14 cellular contexts compared by ENCODE assay signal in the genomic region with DNA sequence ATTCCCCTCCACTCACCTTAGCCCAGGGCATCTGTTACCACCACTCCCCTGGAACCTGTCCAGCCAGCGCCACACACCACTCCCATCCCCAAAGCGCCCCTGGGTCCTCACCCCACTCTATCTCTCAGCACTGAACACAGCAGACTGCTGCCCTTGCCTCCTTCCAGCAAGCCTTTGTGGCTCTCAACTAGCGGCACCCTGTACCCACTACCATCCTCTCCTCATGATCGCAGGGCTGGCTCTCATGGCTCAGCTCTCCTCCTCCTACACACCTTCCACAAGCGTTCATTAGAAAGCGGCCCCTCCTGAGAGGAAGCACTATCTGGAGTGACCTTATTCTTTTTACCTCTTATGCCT. TPM values are rescaled to one million over a fixed set of nuclear protein-coding genes. Genes with fewer than 3 reads are reported as not detected.
DNase-seq lines count a peak whose midpoint lies in the region; ATAC-seq and TF ChIP-seq lines count a peak whose summit lies in the region.
"Had no signal": no experiment of that assay in that cellular context is flagged by ENCODE, and none has a peak within 500 bp of the region (broad histone marks: within the 10 kb centered on the region; RNA-seq: fewer than 3 reads in every experiment).

No MANE protein-coding gene starts in this region.

- POLR2A ChIA-PET in MCF 10A (lab: Yijun Ruan, JAX) (interaction anchor here (0.5 to 0.9 kb wide), 3 partner anchors 11 to 1651 kb away, joined by 3 to 4 read pairs (median 3); no protein-coding TSS in a partner anchor), WTC11 (lab: Charles Lee) (interaction anchor here (0.6 kb wide), 1 partner anchor 12 kb away, joined by 3 read pairs; no protein-coding TSS in a partner anchor)

- DNase-seq in mammary epithelial cell = no peak
- DNase-seq in MCF 10A (ENCODE audit: unreplicated experiment) = no peak
- no peak for DNase-seq in WTC11 (ENCODE audit: low spot score)
- DNase-seq in upper lobe of right lung = no peak
- DNase-seq in activated CD4-positive, CD25-positive, alpha-beta regulatory T cell treated with anti-CD3 and anti-CD28 coated beads, Interleukin-2, amount 50 U/mL, for 72 hours = no peak
- DNase-seq in iPS-NIHi7 (ENCODE audit: extremely low spot score) = no peak
- DNase-seq: Calu3; CD8-positive, alpha-beta T cell; NCI-H2227 treated with DMSO at 0.1 percent for 48 hours; NK-92 treated with Interleukin-12 subunit alpha and Interleukin-12 subunit beta, amount 100 ng/mL, for 24 hours; T-helper 1 cell had no signal

- H3K27me3 Mint-ChIP-seq in MCF 10A (ENCODE audit: insufficient read depth, unreplicated experiment) (peaks cover 12% of the 10 kb centered on the region), WTC11 (ENCODE audit: low read depth) (no peaks in the 10 kb centered on the region)

- H4K20me1 ChIP-seq in mammary epithelial cell (ENCODE audit: insufficient read depth, low read length) = no peaks in the 10 kb centered on the region
- H4K20me1 ChIP-seq: BLaER1 treated with 17β-estradiol and CSF1 and Interleukin-3, amounts not matched to agents 10 nM and 100 nM had no signal

- 18% methylated on average over 6 of the region's 6 CpGs for WGBS in mammary epithelial cell (ENCODE audit: low coverage, missing lambda C conversion rate)

- dilution Hi-C loops in mammary epithelial cell (cut with HindIII; ENCODE audit: low sequenced_read_pairs) = loop anchor here (25.0 kb wide), 1 partner anchor 1083 kb away; no protein-coding TSS in a partner anchor

- H3K4me3 Mint-ChIP-seq in MCF 10A (ENCODE audit: unreplicated experiment) = no peak overlapping the region
- no peak overlapping the region for H3K4me3 Mint-ChIP-seq in WTC11
- H3K4me3 Mint-ChIP-seq: CD8-positive, alpha-beta T cell had no signal

- H3K4me2 ChIP-seq in mammary epithelial cell (ENCODE audit: insufficient read depth, low read depth, low read length) = peak overlapping the region; percentile 12
- H3K4me2 ChIP-seq: BLaER1 treated with 17β-estradiol and CSF1 and Interleukin-3, amounts not matched to agents 10 nM and 100 nM had no signal

- peak overlapping the region; percentile 74 for H2AFZ ChIP-seq in mammary epithelial cell (ENCODE audit: low read depth, low read length)

- H3K4me1 Mint-ChIP-seq in MCF 10A (ENCODE audit: insufficient read depth, unreplicated experiment) (no peaks in the 10 kb centered on the region), WTC11 (peaks cover 16% of the 10 kb centered on the region)

- H3K79me2 ChIP-seq in mammary epithelial cell (ENCODE audit: insufficient read depth, low read length) = no peaks in the 10 kb centered on the region

- no peak overlapping the region for H3K27ac Mint-ChIP-seq in MCF 10A (ENCODE audit: low read depth, unreplicated experiment)
- H3K27ac Mint-ChIP-seq in WTC11 = peak overlapping the region; percentile 42; the same call in 1 of the 2 replicates
- H3K27ac Mint-ChIP-seq: CD8-positive, alpha-beta T cell had no signal

- no peak for TF ChIP-seq CTCF in mammary epithelial cell (conservative IDR thresholded peaks at IDR 0.05 in 1 of 2, IDR thresholded peaks at IDR 0.05 in 1 of 2; ENCODE audit: extremely low read depth in 1 of 2, insufficient read depth in 1 of 2, low read depth in 1 of 2, low read length in 2 of 2)
- TF ChIP-seq CTCF in MCF 10A (IDR thresholded peaks at IDR 0.05; ENCODE audit: unreplicated experiment) = no peak
- no peak for TF ChIP-seq CTCF in WTC11 (IDR thresholded peaks at IDR 0.05)
- no peak for TF ChIP-seq CTCF in upper lobe of right lung (IDR thresholded peaks at IDR 0.05)

- H3K27me3 ChIP-seq in mammary epithelial cell (ENCODE audit: insufficient read depth, low read length) (peaks cover 2% of the 10 kb centered on the region), upper lobe of right lung (peaks cover 10% of the 10 kb centered on the region)
- H3K27me3 ChIP-seq: BLaER1 treated with 17β-estradiol and CSF1 and Interleukin-3, amounts not matched to agents 10 nM and 100 nM had no signal

- H3K4me3 ChIP-seq in mammary epithelial cell (replicated peaks in 1 of 3; ENCODE audit: insufficient read depth in 1 of 3, low read depth in 2 of 3, low read length in 3 of 3) = no peak overlapping the region
- no peak overlapping the region for H3K4me3 ChIP-seq in upper lobe of right lung
- H3K4me3 ChIP-seq: BLaER1 treated with 17β-estradiol and CSF1 and Interleukin-3, amounts not matched to agents 10 nM and 100 nM had no signal

- H3K9me3 Mint-ChIP-seq in MCF 10A (ENCODE audit: unreplicated experiment) (no peaks in the 10 kb centered on the region), WTC11 (no peaks in the 10 kb centered on the region)
- H3K9me3 Mint-ChIP-seq: CD8-positive, alpha-beta T cell had no signal

- intact Hi-C loops in mammary epithelial cell (cut with micrococcal nuclease) (loop anchor here (5.0 kb wide), 1 partner anchor 1042 kb away; no protein-coding TSS in a partner anchor), MCF 10A (cut with micrococcal nuclease) (loop anchor here (5.0 to 10.0 kb wide), 2 partner anchors 859 to 1042 kb away; no protein-coding TSS in a partner anchor), upper lobe of right lung (cut with DNase I) (no loop called here)

- BruUV-seq in mammary epithelial cell (replicated peaks; lab: Mats Ljungman, UMichigan) (no TSS peak), MCF 10A (replicated peaks; lab: Mats Ljungman, UMichigan) (no TSS peak)

- CTCF ChIA-PET in mammary epithelial cell (lab: Charles Lee; ENCODE audit: low non-redundant PET) (interaction anchor here (0.6 kb wide), 1 partner anchor 268 kb away, joined by 3 read pairs; a partner anchor contains a TSS), MCF 10A (lab: Yijun Ruan, JAX) (interaction anchor here (0.5 to 6.5 kb wide), 22 partner anchors 10 to 1102 kb away, joined by 3 to 62 read pairs (median 3); no protein-coding TSS in a partner anchor), WTC11 (lab: Charles Lee) (interaction anchor here (0.6 to 2.6 kb wide), 5 partner anchors 13 to 413 kb away, joined by 4 to 15 read pairs (median 9); a partner anchor contains a TSS)

- H3K4me1 ChIP-seq in mammary epithelial cell (ENCODE audit: insufficient read depth, low read length) (peaks cover 9% of the 10 kb centered on the region), upper lobe of right lung (no peaks in the 10 kb centered on the region)

- H3K27ac ChIP-seq in mammary epithelial cell (ENCODE audit: insufficient read depth, low read depth, low read length) = no peak overlapping the region
- no peak overlapping the region for H3K27ac ChIP-seq in upper lobe of right lung
- H3K27ac ChIP-seq: BLaER1 treated with 17β-estradiol and CSF1 and Interleukin-3, amounts not matched to agents 10 nM and 100 nM; HL-60 had no signal

- H3K9ac ChIP-seq in mammary epithelial cell (ENCODE audit: insufficient read depth, low read length) = no peak overlapping the region
- H3K9ac ChIP-seq: BLaER1 treated with 17β-estradiol and CSF1 and Interleukin-3, amounts not matched to agents 10 nM and 100 nM had no signal

- in situ Hi-C loops in mammary epithelial cell (cut with MboI; ENCODE audit: low sequenced_read_pairs in 2 of 2) = loop anchor here (25.0 kb wide), 3 partner anchors 833 to 1042 kb away; no protein-coding TSS in a partner anchor

- ATAC-seq in HG02610 (IDR thresholded peaks at IDR 0.05; ENCODE audit: unreplicated experiment) = peak; percentile 17
- peak; percentile 34 for ATAC-seq in WTC11
- ATAC-seq in upper lobe of right lung = peak; percentile 39
- ATAC-seq: CD8-positive, alpha-beta T cell had no signal

- H3K36me3 ChIP-seq in mammary epithelial cell (ENCODE audit: insufficient read depth, low read length) (no peaks in the 10 kb centered on the region), upper lobe of right lung (no peaks in the 10 kb centered on the region)
- H3K36me3 ChIP-seq: BLaER1 treated with 17β-estradiol and CSF1 and Interleukin-3, amounts not matched to agents 10 nM and 100 nM had no signal

- H3K36me3 Mint-ChIP-seq in MCF 10A (ENCODE audit: insufficient read depth, unreplicated experiment) (no peaks in the 10 kb centered on the region), WTC11 (peaks cover 2% of the 10 kb centered on the region; the same call in 1 of the 2 replicates)
- H3K36me3 Mint-ChIP-seq: CD8-positive, alpha-beta T cell had no signal

- H3K9me3 ChIP-seq in mammary epithelial cell (replicated peaks; ENCODE audit: insufficient read depth, low read length) (no peaks in the 10 kb centered on the region), upper lobe of right lung (no peaks in the 10 kb centered on the region)

TF ChIP-seq in WTC11, 78 proteins besides CTCF, POLR2A, EP300 and RAD21 (continues in another document):
- TF ChIP-seq ZNF416 (CRISPR knock-in tag; IDR thresholded peaks at IDR 0.05) = no peak
- TF ChIP-seq, protein P1, sequence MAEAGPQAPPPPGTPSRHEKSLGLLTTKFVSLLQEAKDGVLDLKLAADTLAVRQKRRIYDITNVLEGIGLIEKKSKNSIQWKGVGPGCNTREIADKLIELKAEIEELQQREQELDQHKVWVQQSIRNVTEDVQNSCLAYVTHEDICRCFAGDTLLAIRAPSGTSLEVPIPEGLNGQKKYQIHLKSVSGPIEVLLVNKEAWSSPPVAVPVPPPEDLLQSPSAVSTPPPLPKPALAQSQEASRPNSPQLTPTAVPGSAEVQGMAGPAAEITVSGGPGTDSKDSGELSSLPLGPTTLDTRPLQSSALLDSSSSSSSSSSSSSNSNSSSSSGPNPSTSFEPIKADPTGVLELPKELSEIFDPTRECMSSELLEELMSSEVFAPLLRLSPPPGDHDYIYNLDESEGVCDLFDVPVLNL (CRISPR knock-in tag; IDR thresholded peaks at IDR 0.05; ENCODE audit: borderline replicate concordance, low read depth) = no peak
- no peak for TF ChIP-seq GRHL2 (CRISPR knock-in tag; IDR thresholded peaks at IDR 0.05; ENCODE audit: insufficient replicate concordance, severe bottlenecking)
- TF ChIP-seq, protein P2, sequence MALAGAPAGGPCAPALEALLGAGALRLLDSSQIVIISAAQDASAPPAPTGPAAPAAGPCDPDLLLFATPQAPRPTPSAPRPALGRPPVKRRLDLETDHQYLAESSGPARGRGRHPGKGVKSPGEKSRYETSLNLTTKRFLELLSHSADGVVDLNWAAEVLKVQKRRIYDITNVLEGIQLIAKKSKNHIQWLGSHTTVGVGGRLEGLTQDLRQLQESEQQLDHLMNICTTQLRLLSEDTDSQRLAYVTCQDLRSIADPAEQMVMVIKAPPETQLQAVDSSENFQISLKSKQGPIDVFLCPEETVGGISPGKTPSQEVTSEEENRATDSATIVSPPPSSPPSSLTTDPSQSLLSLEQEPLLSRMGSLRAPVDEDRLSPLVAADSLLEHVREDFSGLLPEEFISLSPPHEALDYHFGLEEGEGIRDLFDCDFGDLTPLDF (CRISPR knock-in tag; IDR thresholded peaks at IDR 0.05) = no peak
- TF ChIP-seq, protein P3, sequence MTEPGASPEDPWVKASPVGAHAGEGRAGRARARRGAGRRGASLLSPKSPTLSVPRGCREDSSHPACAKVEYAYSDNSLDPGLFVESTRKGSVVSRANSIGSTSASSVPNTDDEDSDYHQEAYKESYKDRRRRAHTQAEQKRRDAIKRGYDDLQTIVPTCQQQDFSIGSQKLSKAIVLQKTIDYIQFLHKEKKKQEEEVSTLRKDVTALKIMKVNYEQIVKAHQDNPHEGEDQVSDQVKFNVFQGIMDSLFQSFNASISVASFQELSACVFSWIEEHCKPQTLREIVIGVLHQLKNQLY (CRISPR knock-in tag; IDR thresholded peaks at IDR 0.05) = no peak

RNA-seq across cellular contexts. Expression of a gene that starts 13.3 kb away (rescaled TPM):
- total RNA-seq in mammary epithelial cell (10 to 100 TPM; 27.0 to 76.6 TPM), MCF 10A (2022) (76.3 and 84.5 TPM in 2 replicates), WTC11 (2021) (108 to 123 TPM (median 119 TPM) in 3 replicates), upper lobe of right lung (31.1 TPM)
- polyA plus RNA-seq in mammary epithelial cell = 60.4 TPM
- 15.7 TPM for polyA minus RNA-seq in mammary epithelial cell
- total RNA-seq: Calu3 had no signal
